12 cellular contexts compared by ENCODE assay signal in genomic region chr2:219540784-219541504, GRCh38. TPM values are rescaled to one million over a fixed set of nuclear protein-coding genes. Genes with fewer than 3 reads are reported as not detected.
DNase-seq lines count a peak whose midpoint lies in the region; ATAC-seq and TF ChIP-seq lines count a peak whose summit lies in the region.
"Had no signal": no experiment of that assay in that cellular context is flagged by ENCODE, and none has a peak within 500 bp of the region (broad histone marks: within the 10 kb centered on the region; RNA-seq: fewer than 3 reads in every experiment).

No MANE protein-coding gene starts in this region.

- H3K4me1 Mint-ChIP-seq in endothelial cell (ENCODE audit: unreplicated experiment), result peaks cover 29% of the 10 kb centered on the region

- peaks cover 24% of the 10 kb centered on the region for H3K27me3 Mint-ChIP-seq in endothelial cell (ENCODE audit: unreplicated experiment)

- in situ Hi-C loops in Panc1 (cut with HindIII; ENCODE audit: low pct_unique_long_range_greater_than_20kb, low sequenced_read_pairs), result no loop called here

- H3K27me3 ChIP-seq in left ventricle myocardium inferior (ENCODE audit: low read depth), result peaks cover 55% of the 10 kb centered on the region
- H3K27me3 ChIP-seq in heart right ventricle, result peaks cover 0 to 49% (median 6%) of the 10 kb centered on the region in 7 donors
- H3K27me3 ChIP-seq in Panc1 (ENCODE audit: control insufficient read depth, insufficient read depth, low read length), result no peaks in the 10 kb centered on the region
- H3K27me3 ChIP-seq: right atrium auricular region, tibial artery had no signal

- POLR2A ChIA-PET in Panc1 (lab: Charles Lee), result interaction anchor here (0.6 kb wide), 1 partner anchor 97 kb away, joined by 6 read pairs; no protein-coding TSS in a partner anchor

- peaks cover 11% of the 10 kb centered on the region for H3K36me3 Mint-ChIP-seq in endothelial cell (ENCODE audit: low read depth, unreplicated experiment)

- ATAC-seq in heart right ventricle (no peak), Panc1 (no peak)

- H3K4me3 Mint-ChIP-seq in endothelial cell (ENCODE audit: unreplicated experiment), result peak overlapping the region; percentile 9

- 87 to 94% methylated on average over 12 of the region's 12 CpGs for WGBS in heart right ventricle, 2 donors

- peaks cover 32% of the 10 kb centered on the region for H3K36me3 ChIP-seq in left ventricle myocardium inferior
- H3K36me3 ChIP-seq in heart right ventricle, result peaks cover 0 to 32% (median 20%) of the 10 kb centered on the region in 9 donors
- 0 out of 2 replicates have a peak, but pooled peaks cover 2% of the 10 kb centered on the region for H3K36me3 ChIP-seq in Panc1 (ENCODE audit: control insufficient read depth, insufficient read depth, low read length)

- TSS peak; percentile 71 for BruUV-seq in Panc1 (replicated peaks; lab: Mats Ljungman, UMichigan)

- H3K27ac Mint-ChIP-seq in endothelial cell (ENCODE audit: unreplicated experiment), result peak overlapping the region; percentile 61

- no peaks in the 10 kb centered on the region for H3K9me3 Mint-ChIP-seq in endothelial cell (ENCODE audit: unreplicated experiment)

- no peaks in the 10 kb centered on the region for H3K9me3 ChIP-seq in left ventricle myocardium inferior (replicated peaks)
- H3K9me3 ChIP-seq in heart right ventricle, result no peaks in the 10 kb centered on the region
- no peaks in the 10 kb centered on the region for H3K9me3 ChIP-seq in Panc1 (ENCODE audit: control insufficient read depth, insufficient read depth, low read depth, low read length)
- H3K9me3 ChIP-seq: right atrium auricular region, tibial artery had no signal

- CTCF ChIA-PET in Panc1 (lab: Charles Lee), result interaction anchor here (0.5 to 1.3 kb wide), 6 partner anchors 90 to 510 kb away, joined by 3 to 12 read pairs (median 4); no protein-coding TSS in a partner anchor

- H3K27ac ChIP-seq in left ventricle myocardium inferior (replicated peaks), result peak overlapping the region; percentile 93
- no peak overlapping the region for H3K27ac ChIP-seq in heart right ventricle
- no peak overlapping the region for H3K27ac ChIP-seq in Panc1 (ENCODE audit: low read length)
- no peak overlapping the region for H3K27ac ChIP-seq in caudate nucleus (ENCODE audit: low read depth, low read length)

- DNase-seq in left ventricle myocardium inferior (no peak), heart right ventricle (no peak), Panc1 (ENCODE audit: low read depth, low spot score) (no peak), endothelial cell (ENCODE audit: low spot score) (no peak), NCI-H510A (lab: John Stamatoyannopoulos, UW) (no peak), NCI-H146 (lab: John Stamatoyannopoulos, UW) (no peak), occipital lobe (lab: John Stamatoyannopoulos, UW) (no peak), caudate nucleus (lab: John Stamatoyannopoulos, UW) (no peak)

- intact Hi-C loops in left ventricle myocardium inferior (cut with micrococcal nuclease) (no loop called here), heart right ventricle (cut with DNase I) (loop anchor here in 8 of 10 donors (1.0 to 5.0 kb wide), 9 partner anchors 56 to 161 kb away; partner anchors contain the start of genes SLC4A3 (in 2 of the 8) and STK11IP (in 1 of the 8)), Panc1 (cut with micrococcal nuclease; ENCODE audit: unreplicated experiment) (loop anchor here (5.0 kb wide), 1 partner anchor 86 kb away; the partner anchor contains the start of gene SLC4A3)

- TF ChIP-seq CTCF in left ventricle myocardium inferior (IDR thresholded peaks at IDR 0.05; ENCODE audit: borderline replicate concordance) (no peak), heart right ventricle (IDR thresholded peaks at IDR 0.05) (no peak), Panc1 (IDR thresholded peaks at IDR 0.05) (no peak), endothelial cell (IDR thresholded peaks at IDR 0.05; ENCODE audit: unreplicated experiment) (no peak)

- H3K4me1 ChIP-seq in left ventricle myocardium inferior (peaks cover 56% of the 10 kb centered on the region), heart right ventricle (peaks cover 7 to 50% (median 38%) of the 10 kb centered on the region in 9 donors), Panc1 (ENCODE audit: control insufficient read depth, insufficient read depth, low read length) (peaks cover 9% of the 10 kb centered on the region; the same call in 1 of the 2 replicates)

- no peak overlapping the region for H3K4me3 ChIP-seq in left ventricle myocardium inferior
- H3K4me3 ChIP-seq in heart right ventricle, result no peak overlapping the region
- no peak overlapping the region for H3K4me3 ChIP-seq in Panc1 (ENCODE audit: low read depth in 2 of 2, low read length in 2 of 2)

RNA-seq across cellular contexts. Expression of gene CHPF, which starts 2.7 kb away (rescaled TPM):
- 104 TPM for total RNA-seq in left ventricle myocardium inferior
- 100 to 1,000 TPM in 4 of 10 donors, 10 to 100 TPM in 6; 66.5 to 166 (median 95.9) TPM for total RNA-seq in heart right ventricle
- 100 to 1,000 TPM in 1 of 2 donors, 10 to 100 TPM in 1; 76.9 to 221 TPM for polyA plus RNA-seq in heart right ventricle
- 17.5 TPM for total RNA-seq in Panc1 (2021; ENCODE audit: unreplicated experiment)
- 30.7 TPM for polyA plus RNA-seq in Panc1 (2012; ENCODE audit: insufficient read length)
- total RNA-seq in endothelial cell (ENCODE audit: unreplicated experiment), result 4.1 TPM
- 25.9 TPM for total RNA-seq in occipital lobe

RNA-seq across cellular contexts. Expression of gene TMEM198, which starts 2.9 kb away (rescaled TPM):
- total RNA-seq in left ventricle myocardium inferior (2.5 TPM), heart right ventricle (1 to 10 TPM in 8 of 10 donors, under 1 TPM in 2; 0.59 to 3.5 (median 1.6) TPM), Panc1 (2021; ENCODE audit: unreplicated experiment) (2.3 TPM), endothelial cell (ENCODE audit: unreplicated experiment) (not detected), occipital lobe (14.0 TPM)
- polyA plus RNA-seq in heart right ventricle, result 10 to 100 TPM in 1 of 2 donors, 1 to 10 TPM in 1; 3.0 to 10.7 TPM
- 3.5 TPM for polyA plus RNA-seq in Panc1 (2012; ENCODE audit: insufficient read length)

RNA-seq across cellular contexts. Expression of gene ASIC4, which starts 26.7 kb away (rescaled TPM):
- total RNA-seq in left ventricle myocardium inferior (not detected), heart right ventricle (under 1 TPM in 5 of 10 donors, not detected in 5; 0.15 to 0.43 (median 0.20) TPM), Panc1 (2021; ENCODE audit: unreplicated experiment) (0.21 TPM), endothelial cell (ENCODE audit: unreplicated experiment) (1.6 TPM), occipital lobe (8.3 TPM)
- not detected for polyA plus RNA-seq in heart right ventricle
- not detected for polyA plus RNA-seq in Panc1 (2012; ENCODE audit: insufficient read length)
- total RNA-seq: Daoy, epithelial cell of proximal tubule, right atrium auricular region had no signal

RNA-seq across cellular contexts. Expression of gene OBSL1, which starts 30.4 kb away (rescaled TPM):
- total RNA-seq in left ventricle myocardium inferior (208 TPM), heart right ventricle (100 to 1,000 TPM; 161 to 277 (median 171) TPM), Panc1 (2021; ENCODE audit: unreplicated experiment) (25.5 TPM), endothelial cell (ENCODE audit: unreplicated experiment) (53.4 TPM), occipital lobe (39.9 TPM)
- polyA plus RNA-seq in heart right ventricle, result 100 to 1,000 TPM; 108 to 310 TPM
- 53.9 TPM for polyA plus RNA-seq in Panc1 (2012; ENCODE audit: insufficient read length)

RNA-seq across cellular contexts. Expression of gene INHA, which starts 31.2 kb away (rescaled TPM):
- 2.4 TPM for total RNA-seq in left ventricle myocardium inferior
- 1 to 10 TPM; 1.1 to 4.2 (median 2.5) TPM for total RNA-seq in heart right ventricle
- polyA plus RNA-seq in heart right ventricle, result 10 to 100 TPM in 1 of 2 donors, 1 to 10 TPM in 1; 4.0 to 22.1 TPM
- total RNA-seq in Panc1 (2021; ENCODE audit: unreplicated experiment), result 1.2 TPM
- polyA plus RNA-seq in Panc1 (2012; ENCODE audit: insufficient read length), result 2.3 TPM
- total RNA-seq in endothelial cell (ENCODE audit: unreplicated experiment), result not detected
- not detected for total RNA-seq in occipital lobe
